8 cellular contexts compared by ENCODE assay signal in genomic region chr9:122158202-122158601, GRCh38. TPM values are rescaled to one million over a fixed set of nuclear protein-coding genes. Genes with fewer than 3 reads are reported as not detected.
A peak's percentile ranks its signal among the peaks of the same experiment; 100 is the strongest.
DNase-seq lines count a peak whose midpoint lies in the region; ATAC-seq and TF ChIP-seq lines count a peak whose summit lies in the region.

No MANE protein-coding gene starts in this region.

- CTCF ChIA-PET in IMR-90 (lab: Yijun Ruan, JAX) (interaction anchor here (0.6 to 1.2 kb wide), 2 partner anchors 13 to 33 kb away, joined by 3 to 8 read pairs; no protein-coding TSS in a partner anchor), T-cell (lab: Charles Lee) (interaction anchor here (0.6 to 1.3 kb wide), 4 partner anchors 13 to 660 kb away, joined by 3 to 5 read pairs (median 4); no protein-coding TSS in a partner anchor)

- no peak overlapping the region for H3K23ac ChIP-seq in IMR-90 (ENCODE audit: low read depth, low read length)

- no peak overlapping the region for H3K14ac ChIP-seq in IMR-90 (replicated peaks; ENCODE audit: low read depth, low read length)

- ATAC-seq in IMR-90 (ENCODE audit: low read depth), result no peak
- ATAC-seq in T-cell (replicated peaks in 1 of 4), result no peak
- peak; percentile 48 for ATAC-seq in mucosa of descending colon
- ATAC-seq in aorta (ENCODE audit: low FRiP score), result no peak
- no peak for ATAC-seq in GM18873 (IDR thresholded peaks at IDR 0.05; ENCODE audit: low FRiP score, unreplicated experiment)

- H3K9me3 ChIP-seq in IMR-90 (ENCODE audit: control insufficient read depth, insufficient read depth, low read length) (no peaks in the 10 kb centered on the region; the same call in 1 of the 2 replicates), mucosa of descending colon (no peaks in the 10 kb centered on the region), aorta (ENCODE audit: control insufficient read depth, low read length) (no peaks in the 10 kb centered on the region)

- H4K20me1 ChIP-seq in IMR-90 (ENCODE audit: insufficient read depth, low read length), result peaks cover 9% of the 10 kb centered on the region; the same call in 1 of the 2 replicates

- no peak overlapping the region for H3K9ac ChIP-seq in IMR-90 (ENCODE audit: low read depth, low read length)

- POLR2A ChIA-PET in IMR-90 (lab: Charles Lee; ENCODE audit: unreplicated experiment) (no interaction called here), T-cell (lab: Charles Lee) (interaction anchor here in 1 of 2 donors (0.6 kb wide), 1 partner anchor 76 kb away, joined by 3 read pairs; no protein-coding TSS in a partner anchor)

- H3K27ac Mint-ChIP-seq in T-cell, result no peak overlapping the region

- H3K56ac ChIP-seq in IMR-90 (ENCODE audit: extremely low read depth, insufficient read depth, low read length), result no peak overlapping the region

- no peak overlapping the region; the same call in 1 of the 2 replicates for H3K4me2 ChIP-seq in IMR-90 (ENCODE audit: low read depth, low read length)

- no peak overlapping the region for H4K5ac ChIP-seq in IMR-90 (ENCODE audit: low read depth, low read length)

- in situ Hi-C loops in IMR-90 (cut with MboI; ENCODE audit: low sequenced_read_pairs), result no loop called here

- peak; percentile 18 for DNase-seq in activated naive CD4-positive, alpha-beta T cell treated with Interleukin-2 at 50 U/mL for 16 hours
- no peak for DNase-seq in activated naive CD4-positive, alpha-beta T cell (lab: John Stamatoyannopoulos, UW)
- peak; percentile 43 for DNase-seq in IMR-90
- peak in 23 of 34 experiments; percentile 4 to 38 (median 15) for DNase-seq in T-cell
- DNase-seq in cerebellar cortex (ENCODE audit: low spot score), result peak; percentile 58
- DNase-seq in mucosa of descending colon, result peak in 1 of 3 donors; percentile 46
- no peak for DNase-seq in aorta

- no peak overlapping the region for H2BK15ac ChIP-seq in IMR-90 (ENCODE audit: low read depth, low read length)

- no peak overlapping the region for H3K4ac ChIP-seq in IMR-90 (ENCODE audit: low read depth, low read length)

- H2BK20ac ChIP-seq in IMR-90 (ENCODE audit: low read depth, low read length), result no peak overlapping the region

- H3K27ac ChIP-seq in IMR-90 (ENCODE audit: insufficient read depth, low read length), result no peak overlapping the region
- no peak overlapping the region for H3K27ac ChIP-seq in aorta (ENCODE audit: low read depth in 1 of 2, low read length in 2 of 2)

- no peak overlapping the region for H2AFZ ChIP-seq in IMR-90 (replicated peaks; ENCODE audit: low read length, poor library complexity)

- intact Hi-C loops in IMR-90 (cut with micrococcal nuclease), result no loop called here
- intact Hi-C loops in mucosa of descending colon (cut with DNase I, micrococcal nuclease), result no loop called here
- intact Hi-C loops in aorta (cut with DNase I), result loop anchor here in 1 of 2 donors (5.0 kb wide), 1 partner anchor 104 kb away; the partner anchor contains the start of genes MRRF and RBM18

- BruUV-seq in IMR-90 (replicated peaks; lab: Mats Ljungman, UMichigan), result no TSS peak

- dilution Hi-C loops in IMR-90 (cut with HindIII; ENCODE audit: low sequenced_read_pairs, unreplicated experiment), result no loop called here

- no peak overlapping the region for H4K91ac ChIP-seq in IMR-90 (ENCODE audit: insufficient read depth, low read depth, low read length)

- peak overlapping the region; percentile 1 for H2AK9ac ChIP-seq in IMR-90 (replicated peaks; ENCODE audit: low read depth, low read length, poor library complexity)

- peaks cover 8% of the 10 kb centered on the region for H3K9me1 ChIP-seq in IMR-90 (ENCODE audit: insufficient read depth, low read length)

- peak; percentile 28; the same call in 1 of the 2 replicates for TF ChIP-seq RAD21 in IMR-90 (IDR thresholded peaks at IDR 0.05; ENCODE audit: low read length)

- TF ChIP-seq POLR2A in IMR-90 (IDR thresholded peaks at IDR 0.05; ENCODE audit: low read depth, low read length), result no peak

- peaks cover 0 to 6% (median 0%) of the 10 kb centered on the region in 3 donors for H3K9me3 Mint-ChIP-seq in T-cell

- H3K27me3 Mint-ChIP-seq in T-cell, result peaks cover 7 to 9% of the 10 kb centered on the region in 2 donors

- peak overlapping the region; percentile 4; the same call in 1 of the 2 replicates for H2AK5ac ChIP-seq in IMR-90 (ENCODE audit: low read depth, low read length)

- no peak overlapping the region for H3K18ac ChIP-seq in IMR-90 (ENCODE audit: low read depth, low read length)

- peaks cover 2% of the 10 kb centered on the region for H3K36me3 Mint-ChIP-seq in T-cell

- no peak overlapping the region for H2BK120ac ChIP-seq in IMR-90 (ENCODE audit: low read depth, low read length)

- peaks cover 48 to 64% (median 53%) of the 10 kb centered on the region in 3 donors for H3K4me1 Mint-ChIP-seq in T-cell

- H3K4me3 Mint-ChIP-seq in T-cell, result peak overlapping the region; percentile 28 to 88 (median 53)

- no peaks in the 10 kb centered on the region for H3K36me3 ChIP-seq in IMR-90 (ENCODE audit: control insufficient read depth, insufficient read depth, low read length)
- no peaks in the 10 kb centered on the region for H3K36me3 ChIP-seq in mucosa of descending colon (ENCODE audit: low read depth)
- H3K36me3 ChIP-seq in aorta (ENCODE audit: control insufficient read depth in 1 of 2, insufficient read depth in 2 of 2, low read length in 1 of 2), result no peaks in the 10 kb centered on the region

- no peak overlapping the region for H2BK5ac ChIP-seq in IMR-90 (ENCODE audit: low read depth, low read length, poor library complexity, severe bottlenecking)

- H4K8ac ChIP-seq in IMR-90 (ENCODE audit: low read depth in 2 of 2, low read length in 2 of 2), result no peak overlapping the region

- H3K79me1 ChIP-seq in IMR-90 (ENCODE audit: low read depth in 1 of 2, low read length in 2 of 2), result peaks cover 26 to 38% of the 10 kb centered on the region in 2 experiments

- peaks cover 2% of the 10 kb centered on the region for H3K4me1 ChIP-seq in IMR-90 (ENCODE audit: control insufficient read depth, insufficient read depth, low read length)
- H3K4me1 ChIP-seq in mucosa of descending colon (ENCODE audit: low read depth), result peaks cover 6% of the 10 kb centered on the region
- peaks cover 0 to 2% of the 10 kb centered on the region in 2 donors for H3K4me1 ChIP-seq in aorta (ENCODE audit: control insufficient read depth in 1 of 2, insufficient read depth in 2 of 2, low read length in 2 of 2)

- TF ChIP-seq CTCF in IMR-90 (conservative IDR thresholded peaks at IDR 0.05; ENCODE audit: low read depth, low read length), result peak; percentile 44
- TF ChIP-seq CTCF in mucosa of descending colon (IDR thresholded peaks at IDR 0.05), result no peak

- H3K4me3 ChIP-seq in IMR-90 (ENCODE audit: insufficient read depth, low read depth, low read length) (no peak overlapping the region), mucosa of descending colon (no peak overlapping the region), aorta (ENCODE audit: low read length in 2 of 2) (no peak overlapping the region)

- H3K27me3 ChIP-seq in IMR-90 (ENCODE audit: control insufficient read depth, insufficient read depth, low read length), result peaks cover 2% of the 10 kb centered on the region
- H3K27me3 ChIP-seq in aorta (ENCODE audit: control insufficient read depth in 1 of 2, insufficient read depth in 2 of 2, low read length in 1 of 2), result no peaks in the 10 kb centered on the region

- no CpG with 5 or more reads among the region's 3 CpGs for WGBS in IMR-90 (ENCODE audit: extremely low coverage in 2 of 2, insufficient read length in 1 of 2), 2 experiments
- 79% methylated on average over 3 of the region's 3 CpGs for WGBS in aorta, 2 donors

TF ChIP-seq in IMR-90, 13 proteins besides CTCF, POLR2A, EP300 and RAD21:
- no peak for TF ChIP-seq FOS (IDR thresholded peaks at IDR 0.05; ENCODE audit: low read depth, low read length)
- TF ChIP-seq MAFK (IDR thresholded peaks at IDR 0.05; ENCODE audit: low read depth, low read length), result no peak
- peak; percentile 36; the same call in 1 of the 2 replicates for TF ChIP-seq SMC3 (IDR thresholded peaks at IDR 0.05; ENCODE audit: low read depth, low read length)
- no peak for TF ChIP-seq NFE2L2 (IDR thresholded peaks at IDR 0.05; ENCODE audit: low read depth, low read length)
- no peak for TF ChIP-seq MXI1 (IDR thresholded peaks at IDR 0.05; ENCODE audit: borderline replicate concordance, low read depth, low read length)
- TF ChIP-seq RFX5 (IDR thresholded peaks at IDR 0.05; ENCODE audit: low read depth, low read length), result no peak

RNA-seq across cellular contexts. Expression of gene NDUFA8, which starts 1.4 kb away (rescaled TPM):
- total RNA-seq in IMR-90 (2012; rRNA removed), result 45.2 and 80.8 TPM in 2 replicates
- polyA plus RNA-seq in IMR-90 (2012; rRNA removed), result 98.1 and 103 TPM in 2 replicates
- 54.5 and 98.8 TPM in 2 replicates for polyA plus RNA-seq in IMR-90 (2012; cell fraction: cytosol; rRNA removed)
- polyA plus RNA-seq in IMR-90 (2012; cell fraction: nucleus; rRNA removed; ENCODE audit: low replicate concordance), result 11.0 and 36.0 TPM in 2 replicates
- total RNA-seq in T-cell, result 10 to 100 TPM; 11.2 to 25.4 (median 18.4) TPM
- total RNA-seq in mucosa of descending colon, result 10 to 100 TPM; 66.9 to 85.0 (median 69.1) TPM
- 10 to 100 TPM; 25.3 to 26.9 TPM for total RNA-seq in aorta
- polyA plus RNA-seq in aorta, result 10 to 100 TPM; 59.0 to 65.6 TPM

RNA-seq across cellular contexts. Expression of gene MORN5, which starts 1.5 kb away (rescaled TPM):
- total RNA-seq in IMR-90 (2012; rRNA removed) (not detected in 2 replicates), T-cell (not detected), mucosa of descending colon (10 to 100 TPM in 1 of 3 donors, 1 to 10 TPM in 1, not detected in 1; 1.6 to 21.2 TPM), aorta (not detected)
- polyA plus RNA-seq in IMR-90 (2012; rRNA removed) (not detected in 2 replicates), aorta (not detected)
- polyA plus RNA-seq in IMR-90 (2012; cell fraction: cytosol; rRNA removed), result not detected in 2 replicates
- not detected in 2 replicates for polyA plus RNA-seq in IMR-90 (2012; cell fraction: nucleus; rRNA removed; ENCODE audit: low replicate concordance)

Comparison
In these comparisons a context has a peak if more than half of its experiments do, and no peak if none do; other contexts are left out.
1. DNase-seq: peak in activated naive CD4-positive, alpha-beta T cell treated with Interleukin-2 at 50 U/mL for 16 hours (single experiment), IMR-90 (single experiment), T-cell (23 of 34) and cerebellar cortex (single experiment); none in activated naive CD4-positive, alpha-beta T cell (0 of 4) and aorta (0 of 2).